Comparison of ENCODE assay signal across 16 cellular contexts in the genomic region with DNA sequence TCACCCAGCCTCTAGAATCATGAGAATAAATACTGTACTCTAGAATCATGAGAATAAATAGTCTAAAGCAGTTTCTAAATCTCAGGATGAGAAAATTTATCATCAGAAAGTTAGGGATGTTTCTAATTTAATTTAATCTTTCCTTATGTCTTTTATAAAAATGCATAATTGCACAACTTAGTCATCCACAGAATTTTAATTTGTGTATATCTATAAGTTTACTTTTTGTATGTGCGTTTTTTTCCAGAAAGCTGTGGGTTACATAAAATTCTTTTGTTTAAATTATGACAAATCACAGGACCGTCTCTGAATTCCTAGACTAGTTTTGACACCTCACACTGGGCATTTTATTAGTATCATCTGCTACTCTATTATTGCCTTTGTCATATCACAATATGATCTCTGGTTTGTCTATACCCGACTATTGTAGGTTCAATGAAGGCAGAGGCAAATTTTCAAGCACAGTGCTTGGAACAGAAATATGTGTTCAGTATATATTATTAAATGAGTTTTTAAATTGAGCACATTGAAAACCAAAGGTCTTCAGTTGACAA.
"Had no signal": no experiment of that assay in that cellular context is flagged by ENCODE, and none has a peak within 500 bp of the region (broad histone marks: within the 10 kb centered on the region; RNA-seq: fewer than 3 reads in every experiment).

No MANE protein-coding gene starts in this region.

- H3K27ac ChIP-seq: RWPE1 had no signal

- DNase-seq: KBM-7, MV-4-11, NCI-H1048, NCI-H1105, NCI-H1417, NCI-H1436 treated with DMSO at 0.1 percent for 48 hours, NCI-H1694, NCI-H187 treated with DMSO at 0.1 percent for 48 hours, NCI-H2029 treated with DMSO at 0.1 percent for 48 hours, NCI-H2171 treated with DMSO at 0.1 percent for 48 hours, NCI-H2227 treated with DMSO at 0.1 percent for 48 hours, NCI-H524, NCI-H526 treated with DMSO at 0.1 percent for 48 hours, NCI-H748 treated with DMSO at 0.1 percent for 48 hours, SHP77 had no signal
